18 cellular contexts compared by ENCODE assay signal in the genomic region with DNA sequence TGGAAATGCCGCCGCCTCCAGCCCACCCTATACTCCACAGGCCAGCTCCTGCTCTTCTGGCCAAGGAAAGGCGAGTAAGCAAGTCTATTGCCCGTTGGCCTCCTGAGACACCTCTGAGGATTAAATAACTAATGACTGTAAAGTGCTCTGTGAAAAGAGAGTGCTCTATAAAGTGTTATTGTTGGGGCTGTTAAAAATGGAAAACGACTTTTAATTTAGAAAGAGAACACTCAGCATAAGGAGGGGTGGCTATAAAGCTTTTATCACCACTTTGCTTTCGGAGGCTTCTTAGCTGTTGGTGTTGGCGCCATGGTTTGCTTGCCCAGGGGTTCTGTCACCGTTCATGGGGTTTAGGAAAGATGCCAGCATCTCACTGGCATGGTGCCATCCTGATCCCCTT.
"Had no signal": no experiment of that assay in that cellular context is flagged by ENCODE, and none has a peak within 500 bp of the region (broad histone marks: within the 10 kb centered on the region; RNA-seq: fewer than 3 reads in every experiment).

No MANE protein-coding gene starts in this region.

- H3K9me3 ChIP-seq: vagina had no signal

- H3K4me1 ChIP-seq: stomach, vagina had no signal

- H3K36me3 ChIP-seq: stomach, vagina, WERI-Rb-1 had no signal

- DNase-seq: activated CD4-positive, alpha-beta T cell treated with anti-CD3 and anti-CD28 coated beads for 1 hour; activated effector memory CD4-positive, alpha-beta T cell treated with anti-CD3 and anti-CD28 coated beads, Interleukin-2, amount 50 U/mL, for 16 hours; activated naive CD4-positive, alpha-beta T cell treated with anti-CD3 and anti-CD28 coated beads, Interleukin-2, amount 50 U/mL, for 16 hours; activated T-cell treated with anti-CD3 and anti-CD28 coated beads, Interleukin-2, amount 50 U/mL, for 72 hours; aorta; erythroblast; foreskin melanocyte; kidney; midbrain; stimulated activated CD4-positive, alpha-beta T cell treated with anti-CD3 and anti-CD28 coated beads, Interleukin-4, amount 100 ng/mL, for 1 hour; stomach; trophoblast cell; WERI-Rb-1 had no signal

- H3K27ac ChIP-seq: coronary artery, stomach, vagina, WERI-Rb-1 had no signal

- H3K27me3 ChIP-seq: stomach, vagina had no signal

- H3K4me3 ChIP-seq: coronary artery, smooth muscle cell, stomach, vagina had no signal

- ATAC-seq: activated T-cell treated with anti-CD3 and anti-CD28 coated beads, Interleukin-2, amount 50 U/mL, for 72 hours; left lobe of liver; sciatic nerve had no signal
